ENCODE assay signal across 9 cellular contexts in genomic region chr19:49594157-49595005, GRCh38. TPM values are rescaled to one million over a fixed set of nuclear protein-coding genes. Genes with fewer than 3 reads are reported as not detected.
DNase-seq lines count a peak whose midpoint lies in the region; ATAC-seq and TF ChIP-seq lines count a peak whose summit lies in the region.
"Had no signal": no experiment of that assay in that cellular context is flagged by ENCODE, and none has a peak within 500 bp of the region (broad histone marks: within the 10 kb centered on the region; RNA-seq: fewer than 3 reads in every experiment).

No MANE protein-coding gene starts in this region.

- H3K79me2 ChIP-seq in HCT116 (ENCODE audit: insufficient read depth, low read length), result peaks cover 58% of the 10 kb centered on the region

- RAD21 ChIA-PET in HCT116 (lab: Charles Lee; ENCODE audit: low non-redundant PET in 1 of 2, low total read pairs in 2 of 2, uncharacterized antibody in 2 of 2, unreplicated experiment in 2 of 2), result interaction anchor here in 1 of 2 experiments (1.5 kb wide), 1 partner anchor 46 kb away, joined by 6 read pairs; the partner anchor contains the start of gene RRAS

- intact Hi-C loops in HCT116 (cut with micrococcal nuclease) (loop anchor here (5.0 kb wide), 1 partner anchor 83 kb away; the partner anchor contains the start of gene PRMT1), esophagus squamous epithelium (cut with DNase I) (no loop called here), spleen (cut with DNase I; ENCODE audit: low total_unique reads) (loop anchor here (10.0 kb wide), 1 partner anchor 70 kb away; the partner anchor contains the start of genes BCL2L12 and IRF3)

- 91 to 92% methylated on average over 33 to 34 of the region's 36 CpGs for WGBS in esophagus squamous epithelium, 2 donors
- 94 to 96% (median 95%) methylated on average over 36 of the region's 36 CpGs for WGBS in spleen, 5 donors

- peaks cover 8% of the 10 kb centered on the region; the same call in 1 of the 2 replicates for H4K20me1 ChIP-seq in HCT116 (ENCODE audit: insufficient read depth)

- no peaks in the 10 kb centered on the region for H3K9me2 ChIP-seq in HCT116 (ENCODE audit: insufficient read depth)

- H3K4me3 ChIP-seq in HCT116 (replicated peaks in 1 of 2; ENCODE audit: low read depth in 1 of 2, low read length in 2 of 2), result peak overlapping the region; percentile 89 to 93; a peak in 2 of 4 replicates
- H3K4me3 ChIP-seq in esophagus squamous epithelium, result no peak overlapping the region
- no peak overlapping the region for H3K4me3 ChIP-seq in spleen

- peak overlapping the region; percentile 83 for H3K4me2 ChIP-seq in HCT116 (ENCODE audit: low read length)

- POLR2A ChIA-PET in HCT116 (lab: Charles Lee), result interaction anchor here (1.1 to 5.4 kb wide), 2 partner anchors 24 to 46 kb away, joined by 3 to 50 read pairs; partner anchors contain the start of genes RRAS and SCAF1

- TF ChIP-seq CTCF in HCT116 (IDR thresholded peaks at IDR 0.05 in 2 of 3, conservative IDR thresholded peaks at IDR 0.05 in 1 of 3; ENCODE audit: borderline replicate concordance in 1 of 3, insufficient read depth in 1 of 3, low read depth in 2 of 3, low read length in 2 of 3) (no peak), VCaP (conservative IDR thresholded peaks at IDR 0.05) (no peak), esophagus squamous epithelium (IDR thresholded peaks at IDR 0.05) (no peak), spleen (IDR thresholded peaks at IDR 0.05 in 8 of 11, conservative IDR thresholded peaks at IDR 0.05 in 3 of 11) (no peak)

- H3K27me3 ChIP-seq in HCT116 (ENCODE audit: insufficient read depth, low read length) (no peaks in the 10 kb centered on the region), esophagus squamous epithelium (no peaks in the 10 kb centered on the region), spleen (replicated peaks in 1 of 7) (no peaks in the 10 kb centered on the region)

- H3K9ac ChIP-seq in HCT116 (ENCODE audit: low read length), result peak overlapping the region; percentile 44; the same call in 1 of the 2 replicates

- peaks cover 18 to 30% of the 10 kb centered on the region in 2 experiments; a peak in 3 of 4 replicates for H3K36me3 ChIP-seq in HCT116 (ENCODE audit: control insufficient read depth in 1 of 2, insufficient read depth in 2 of 2, low read length in 2 of 2)
- H3K36me3 ChIP-seq in esophagus squamous epithelium, result peaks cover 37 to 55% (median 38%) of the 10 kb centered on the region in 3 donors
- H3K36me3 ChIP-seq in spleen, result peaks cover 4 to 59% (median 55%) of the 10 kb centered on the region in 6 donors

- no peaks in the 10 kb centered on the region for H3K9me3 ChIP-seq in HCT116 (ENCODE audit: control insufficient read depth in 1 of 2, insufficient read depth in 1 of 2, low read depth in 1 of 2, low read length in 2 of 2)
- H3K9me3 ChIP-seq in esophagus squamous epithelium, result no peaks in the 10 kb centered on the region
- H3K9me3 ChIP-seq in spleen, result no peaks in the 10 kb centered on the region

- ATAC-seq in HCT116, result no peak
- ATAC-seq in HG02759 (IDR thresholded peaks at IDR 0.05; ENCODE audit: unreplicated experiment), result no peak

- BruUV-seq in HCT116 (replicated peaks; lab: Mats Ljungman, UMichigan), result no TSS peak

- H3K4me1 ChIP-seq in HCT116 (ENCODE audit: control insufficient read depth in 1 of 2, insufficient read depth in 2 of 2, low read length in 2 of 2) (peaks cover 9 to 32% of the 10 kb centered on the region in 2 experiments; a peak in 3 of 4 replicates), esophagus squamous epithelium (peaks cover 15 to 56% (median 21%) of the 10 kb centered on the region in 3 donors), spleen (peaks cover 16 to 60% (median 34%) of the 10 kb centered on the region in 6 donors)

- peak overlapping the region; percentile 61 for H3K27ac ChIP-seq in HCT116 (ENCODE audit: low read depth, low read length)
- H3K27ac ChIP-seq in VCaP, result peak overlapping the region; percentile 99
- peak overlapping the region in 3 of 4 donors; percentile 86 to 97 (median 95) for H3K27ac ChIP-seq in esophagus squamous epithelium
- H3K27ac ChIP-seq in spleen, result peak overlapping the region in 6 of 8 donors; percentile 52 to 96 (median 92)

- DNase-seq in HCT116 (ENCODE audit: low read depth, low spot score), result no peak
- no peak for DNase-seq in esophagus squamous epithelium (lab: John Stamatoyannopoulos, UW)
- DNase-seq in spleen, result peak; percentile 79
- DNase-seq in NCI-H2171 (lab: John Stamatoyannopoulos, UW), result no peak
- no peak for DNase-seq in NCI-H2196 treated with DMSO at 0.1 percent for 48 hours (lab: John Stamatoyannopoulos, UW; ENCODE audit: unreplicated experiment)
- DNase-seq in mucosa of gallbladder (ENCODE audit: low spot score), result no peak
- DNase-seq: midbrain had no signal

- CTCF ChIA-PET in HCT116 (lab: Charles Lee), result no interaction called here

- no peak for TF ChIP-seq POLR2A in HCT116 (IDR thresholded peaks at IDR 0.05; ENCODE audit: borderline replicate concordance, extremely low read depth, insufficient read depth, insufficient read length)
- TF ChIP-seq POLR2A in esophagus squamous epithelium (IDR thresholded peaks at IDR 0.05), result no peak
- TF ChIP-seq POLR2A in spleen (IDR thresholded peaks at IDR 0.05), result no peak

- no peak for TF ChIP-seq RAD21 in HCT116 (IDR thresholded peaks at IDR 0.05; ENCODE audit: low read depth)

- H2AFZ ChIP-seq in HCT116 (ENCODE audit: low read depth, low read length, poor library complexity, severe bottlenecking), result no peak overlapping the region

TF ChIP-seq in HCT116, 20 proteins besides CTCF, POLR2A, EP300 and RAD21:
- TF ChIP-seq JUND (IDR thresholded peaks at IDR 0.05), result no peak
- TF ChIP-seq ZFX (IDR thresholded peaks at IDR 0.05), result no peak
- TF ChIP-seq REST (IDR thresholded peaks at IDR 0.05; ENCODE audit: low read depth), result no peak
- no peak for TF ChIP-seq MAX (IDR thresholded peaks at IDR 0.05)
- TF ChIP-seq EGR1 (IDR thresholded peaks at IDR 0.05; ENCODE audit: low read depth), result no peak
- TF ChIP-seq CBX3 (IDR thresholded peaks at IDR 0.05; ENCODE audit: low read depth), result no peak

RNA-seq across cellular contexts. Expression of gene PRR12, which starts 3.4 kb away (rescaled TPM):
- total RNA-seq in HCT116 (2021; ENCODE audit: unreplicated experiment) (26.9 TPM), esophagus squamous epithelium (10 to 100 TPM in 1 of 4 donors, 1 to 10 TPM in 3; 4.5 to 11.9 (median 7.7) TPM), spleen (10 to 100 TPM; 18.8 to 44.3 (median 34.6) TPM), mucosa of gallbladder (42.7 TPM)
- 12.2 and 13.1 TPM in 2 replicates for polyA plus RNA-seq in HCT116 (2012)
- polyA plus RNA-seq in spleen, result 10 to 100 TPM in 1 of 3 donors, 1 to 10 TPM in 2; 3.7 to 21.4 (median 3.9) TPM

RNA-seq across cellular contexts. Expression of gene PRRG2, which starts 13.3 kb away (rescaled TPM):
- 6.2 TPM for total RNA-seq in HCT116 (2021; ENCODE audit: unreplicated experiment)
- polyA plus RNA-seq in HCT116 (2012), result 5.3 and 5.5 TPM in 2 replicates
- total RNA-seq in esophagus squamous epithelium, result 10 to 100 TPM in 1 of 4 donors, 1 to 10 TPM in 3; 7.7 to 19.8 (median 8.8) TPM
- 1 to 10 TPM in 5 of 7 donors, under 1 TPM in 2; 0.37 to 7.9 (median 1.3) TPM for total RNA-seq in spleen
- 1 to 10 TPM in 2 of 3 donors, under 1 TPM in 1; 0.91 to 2.3 (median 1.3) TPM for polyA plus RNA-seq in spleen
- total RNA-seq in mucosa of gallbladder, result 18.2 TPM

RNA-seq across cellular contexts. Expression of gene NOSIP, which starts 14.0 kb away (rescaled TPM):
- total RNA-seq in HCT116 (2021; ENCODE audit: unreplicated experiment) (133 TPM), esophagus squamous epithelium (10 to 100 TPM; 37.8 to 50.7 (median 40.2) TPM), spleen (10 to 100 TPM; 58.6 to 73.8 (median 70.0) TPM), mucosa of gallbladder (56.3 TPM)
- polyA plus RNA-seq in HCT116 (2012), result 228 and 276 TPM in 2 replicates
- polyA plus RNA-seq in spleen, result 100 to 1,000 TPM; 129 to 152 (median 149) TPM

RNA-seq across cellular contexts. Expression of gene RRAS, which starts 45.6 kb away (rescaled TPM):
- total RNA-seq in HCT116 (2021; ENCODE audit: unreplicated experiment) (55.9 TPM), esophagus squamous epithelium (10 to 100 TPM in 3 of 4 donors, 1 to 10 TPM in 1; 6.3 to 40.8 (median 12.8) TPM), spleen (10 to 100 TPM; 30.9 to 57.6 (median 44.4) TPM), mucosa of gallbladder (96.1 TPM)
- polyA plus RNA-seq in HCT116 (2012), result 115 and 117 TPM in 2 replicates
- polyA plus RNA-seq in spleen, result 100 to 1,000 TPM in 1 of 3 donors, 10 to 100 TPM in 2; 66.5 to 106 (median 98.2) TPM

RNA-seq across cellular contexts. Expression of gene SCAF1, which starts 47.6 kb away (rescaled TPM):
- 96.8 TPM for total RNA-seq in HCT116 (2021; ENCODE audit: unreplicated experiment)
- 39.9 and 46.0 TPM in 2 replicates for polyA plus RNA-seq in HCT116 (2012)
- total RNA-seq in esophagus squamous epithelium, result 10 to 100 TPM; 11.0 to 24.8 (median 15.2) TPM
- 10 to 100 TPM; 21.9 to 66.2 (median 57.0) TPM for total RNA-seq in spleen
- 10 to 100 TPM in 1 of 3 donors, 1 to 10 TPM in 2; 7.5 to 21.3 (median 7.6) TPM for polyA plus RNA-seq in spleen
- total RNA-seq in mucosa of gallbladder, result 86.0 TPM

Comparison
In these comparisons a context has a peak if more than half of its experiments do, and no peak if none do; other contexts are left out.
1. H3K4me3 ChIP-seq: peak in HCT116 (2 of 2); none in esophagus squamous epithelium (0 of 4) and spleen (0 of 8).
2. Peak in every context shown above with its lines, with median percentiles within 50 percentile points of each other: H3K27ac ChIP-seq.